ENCODE assay signal across 1 cellular context in the genomic region with DNA sequence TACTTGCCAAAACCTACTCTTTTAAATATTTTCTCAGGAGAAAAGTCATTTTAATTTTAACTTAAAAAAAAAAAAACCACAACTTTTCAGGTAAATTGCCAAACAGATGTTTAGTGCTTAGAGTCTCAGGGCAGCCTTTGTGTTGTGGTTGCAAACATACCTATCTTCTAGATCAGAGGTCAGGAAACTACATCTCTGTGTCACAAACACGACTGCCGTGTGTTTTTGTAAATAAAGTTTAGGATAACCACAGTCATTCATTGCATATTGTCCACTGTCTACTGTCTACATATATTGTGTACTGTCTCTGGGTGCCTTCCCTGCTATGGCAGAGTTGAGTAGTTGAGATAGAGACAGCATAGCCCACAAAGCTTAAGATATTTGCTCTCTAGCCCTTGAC.
A peak's percentile ranks its signal among the peaks of the same experiment; 100 is the strongest.
TF ChIP-seq lines count a peak whose summit lies in the region.

No MANE protein-coding gene starts in this region.

TF ChIP-seq in HepG2, 621 proteins besides CTCF, POLR2A, EP300 and RAD21:
- TF ChIP-seq ZBTB40 (IDR thresholded peaks at IDR 0.05) (peak; percentile 52), ZBTB40 (CRISPR knock-in tag; IDR thresholded peaks at IDR 0.05) (no peak), ZNF33B (CRISPR knock-in tag; IDR thresholded peaks at IDR 0.05) (no peak)
